Comparison of ENCODE assay signal across 13 cellular contexts in the genomic region with DNA sequence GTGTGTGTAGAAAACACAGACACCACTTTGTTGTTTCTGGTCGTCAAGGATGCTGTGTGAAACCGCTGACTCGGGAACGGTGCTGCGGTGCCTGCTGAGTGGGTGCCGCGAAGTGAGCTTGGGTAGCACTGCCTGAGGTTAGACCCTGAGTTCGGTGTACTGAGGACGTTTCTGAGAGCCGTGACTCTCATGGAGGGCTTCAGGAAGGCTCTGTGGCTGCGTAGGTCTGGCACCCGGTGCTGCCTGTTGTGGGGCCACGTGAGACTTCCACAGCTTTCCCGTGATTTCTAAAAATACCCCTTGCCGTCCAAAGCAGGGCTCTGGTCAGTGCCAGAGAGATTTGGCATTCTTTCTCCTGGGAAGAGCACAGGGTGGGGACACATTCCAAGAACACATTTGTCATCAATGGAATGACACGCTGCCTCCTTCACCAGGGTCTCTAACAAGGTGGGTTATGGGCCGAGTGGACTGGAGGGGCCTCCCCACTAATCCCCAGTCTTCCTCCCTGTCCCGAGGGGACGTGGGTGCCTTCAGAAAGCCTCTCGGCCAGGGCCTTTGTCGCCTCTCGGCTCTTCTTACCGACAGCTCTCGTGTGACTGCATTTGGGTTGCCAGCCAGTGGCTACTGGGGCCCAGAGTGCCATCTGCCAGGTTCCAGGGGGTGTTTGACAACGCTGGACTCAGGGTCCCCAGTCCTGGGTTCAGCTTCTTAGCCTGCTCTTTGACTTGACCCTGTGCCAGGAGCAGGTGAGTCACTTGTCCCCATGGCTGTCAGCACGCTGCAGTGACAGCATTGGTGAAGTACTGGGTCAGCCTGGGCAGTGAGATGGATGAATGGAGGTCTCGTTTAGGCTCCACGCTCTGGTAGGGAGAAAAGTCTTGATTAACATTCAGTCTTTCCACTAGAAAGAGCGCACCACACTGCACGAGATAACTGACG.
DNase-seq lines count a peak whose midpoint lies in the region; ATAC-seq, FAIRE-seq and TF ChIP-seq lines count a peak whose summit lies in the region.
"Had no signal": no experiment of that assay in that cellular context is flagged by ENCODE, and none has a peak within 500 bp of the region (broad histone marks: within the 10 kb centered on the region; RNA-seq: fewer than 3 reads in every experiment).

No MANE protein-coding gene starts in this region.

- peaks cover 30% of the 10 kb centered on the region for H3K79me1 ChIP-seq in trophoblast cell (ENCODE audit: low read length)

- peak overlapping the region; percentile 0 for H2BK120ac ChIP-seq in trophoblast cell (ENCODE audit: insufficient read depth, low read length, poor library complexity)

- H3K4me1 ChIP-seq in A549 = peaks cover 73% of the 10 kb centered on the region
- peaks cover 48 to 55% of the 10 kb centered on the region in 2 experiments for H3K4me1 ChIP-seq in trophoblast cell (ENCODE audit: control insufficient read depth in 1 of 2, insufficient read depth in 2 of 2, low read length in 2 of 2)
- H3K4me1 ChIP-seq in thyroid gland = peaks cover 0 to 30% of the 10 kb centered on the region in 2 donors

- peak overlapping the region; percentile 16; the same call in 1 of the 3 replicates for H3K4me2 ChIP-seq in A549
- H3K4me2 ChIP-seq in trophoblast cell (ENCODE audit: low read length) = no peak overlapping the region

- H3K9ac ChIP-seq in trophoblast cell (ENCODE audit: low read length) = no peak overlapping the region

- peak overlapping the region; percentile 61 for H4K8ac ChIP-seq in trophoblast cell (ENCODE audit: low read depth, low read length)

- no peaks in the 10 kb centered on the region for H3K27me3 ChIP-seq in trophoblast cell (ENCODE audit: insufficient read depth, low read length)
- no peaks in the 10 kb centered on the region for H3K27me3 ChIP-seq in thyroid gland
- H3K27me3 ChIP-seq: breast epithelium had no signal

- no peak for TF ChIP-seq RAD21 in A549 (conservative IDR thresholded peaks at IDR 0.05 in 1 of 2, IDR thresholded peaks at IDR 0.05 in 1 of 2)

- no peak overlapping the region for H4K12ac ChIP-seq in trophoblast cell (ENCODE audit: low read depth, low read length)

- WGBS in A549 (ENCODE audit: missing lambda C conversion rate) = 81% methylated on average over 30 of the region's 31 CpGs
- no CpG with 5 or more reads among the region's 31 CpGs for WGBS in trophoblast cell (ENCODE audit: extremely low coverage, insufficient coverage, insufficient read length)
- 92 to 94% methylated on average over 22 to 31 of the region's 31 CpGs for WGBS in thyroid gland, 2 donors

- H3K4me3 ChIP-seq in A549 (no peak overlapping the region), trophoblast cell (ENCODE audit: low read depth, low read length) (no peak overlapping the region), thyroid gland (replicated peaks in 1 of 3) (no peak overlapping the region)
- H3K4me3 ChIP-seq: breast epithelium had no signal

- H2BK12ac ChIP-seq in trophoblast cell (ENCODE audit: low read length) = peak overlapping the region; percentile 2

- TF ChIP-seq CTCF in A549 (IDR thresholded peaks at IDR 0.05) = no peak
- TF ChIP-seq CTCF in RWPE1 (conservative IDR thresholded peaks at IDR 0.05; ENCODE audit: low read depth) = no peak
- no peak for TF ChIP-seq CTCF in thyroid gland (IDR thresholded peaks at IDR 0.05)

- H4K91ac ChIP-seq in trophoblast cell (ENCODE audit: low read depth, low read length) = peak overlapping the region; percentile 48

- no peak overlapping the region for H2AFZ ChIP-seq in trophoblast cell (ENCODE audit: insufficient read depth, low read length, poor library complexity)

- no peak for FAIRE-seq in A549 (lab: Jason Lieb, UNC)

- peak overlapping the region; percentile 23 for H2AK5ac ChIP-seq in trophoblast cell (ENCODE audit: low read length)

- H3K36me3 ChIP-seq in trophoblast cell (ENCODE audit: control insufficient read depth in 1 of 2, insufficient read depth in 2 of 2, low read length in 2 of 2) = peaks cover 9 to 14% of the 10 kb centered on the region in 2 experiments
- H3K36me3 ChIP-seq in thyroid gland = no peaks in the 10 kb centered on the region
- H3K36me3 ChIP-seq: breast epithelium had no signal

- no peak for ATAC-seq in A549
- no peak for ATAC-seq in HG02610 (IDR thresholded peaks at IDR 0.05; ENCODE audit: unreplicated experiment)
- ATAC-seq: left lobe of liver had no signal

- CTCF ChIA-PET in A549 (lab: Yijun Ruan, JAX) = interaction anchor here (0.7 to 4.4 kb wide), 5 partner anchors 13 to 28 kb away, joined by 3 to 25 read pairs (median 3); no protein-coding TSS in a partner anchor
- CTCF ChIA-PET in RWPE1 (lab: Yijun Ruan, JAX) = no interaction called here

- H3K14ac ChIP-seq in trophoblast cell (ENCODE audit: low read length) = peak overlapping the region; percentile 29

- peak overlapping the region; percentile 12 for H2BK5ac ChIP-seq in trophoblast cell (ENCODE audit: low read depth, low read length, poor library complexity)

- no peak for TF ChIP-seq EP300 in A549 (IDR thresholded peaks at IDR 0.05)

- intact Hi-C loops in cardiac septum (cut with DNase I) (loop anchor here (2.0 to 5.0 kb wide), 3 partner anchors 17 to 62 kb away; partner anchors contain the start of gene SYNJ2), thyroid gland (cut with DNase I) (no loop called here)

- H3K18ac ChIP-seq in trophoblast cell (ENCODE audit: low read length) = peak overlapping the region; percentile 10

- peaks cover 10% of the 10 kb centered on the region for H3K79me2 ChIP-seq in trophoblast cell (ENCODE audit: control insufficient read depth, insufficient read depth, low read length, poor library complexity)

- H3K4ac ChIP-seq in trophoblast cell (ENCODE audit: low read depth, low read length) = peak overlapping the region; percentile 35

- H3K9me3 ChIP-seq in A549 (no peaks in the 10 kb centered on the region), trophoblast cell (ENCODE audit: insufficient read depth, low read depth, low read length) (no peaks in the 10 kb centered on the region), thyroid gland (no peaks in the 10 kb centered on the region)
- H3K9me3 ChIP-seq: breast epithelium had no signal

- TF ChIP-seq POLR2A in A549 (IDR thresholded peaks at IDR 0.05; ENCODE audit: low read length) = no peak
- no peak for TF ChIP-seq POLR2A in thyroid gland (IDR thresholded peaks at IDR 0.05)

- H3K27ac ChIP-seq in A549 = peak overlapping the region; percentile 94 to 100
- peak overlapping the region; percentile 81 for H3K27ac ChIP-seq in RWPE1
- H3K27ac ChIP-seq in trophoblast cell (ENCODE audit: low read depth, low read length) = peak overlapping the region; percentile 75
- H3K27ac ChIP-seq in thyroid gland = no peak overlapping the region

- DNase-seq in A549 (ENCODE audit: low read depth in 1 of 2, low spot score in 1 of 2) (no peak), RWPE1 (ENCODE audit: low spot score) (no peak), cardiac septum (ENCODE audit: low spot score) (peak; percentile 82), trophoblast cell (peak in 1 of 2 donors; percentile 47), NAMALWA (ENCODE audit: low spot score) (no peak), AML-193 (lab: John Stamatoyannopoulos, UW) (no peak), thyroid gland (no peak)
- DNase-seq: activated T-cell treated with anti-CD3 and anti-CD28 coated beads for 4 hours, Kasumi-1, retina had no signal

- H3K23ac ChIP-seq in trophoblast cell (ENCODE audit: low read length) = no peak overlapping the region

- POLR2A ChIA-PET in A549 (lab: Yijun Ruan, JAX) (interaction anchor here (0.6 kb wide), 1 partner anchor 39 kb away, joined by 6 read pairs; no protein-coding TSS in a partner anchor), RWPE1 (lab: Yijun Ruan, JAX; ENCODE audit: low non-redundant PET) (no interaction called here)

TF ChIP-seq in A549, 52 proteins besides CTCF, POLR2A, EP300 and RAD21:
- TF ChIP-seq, protein P1, sequence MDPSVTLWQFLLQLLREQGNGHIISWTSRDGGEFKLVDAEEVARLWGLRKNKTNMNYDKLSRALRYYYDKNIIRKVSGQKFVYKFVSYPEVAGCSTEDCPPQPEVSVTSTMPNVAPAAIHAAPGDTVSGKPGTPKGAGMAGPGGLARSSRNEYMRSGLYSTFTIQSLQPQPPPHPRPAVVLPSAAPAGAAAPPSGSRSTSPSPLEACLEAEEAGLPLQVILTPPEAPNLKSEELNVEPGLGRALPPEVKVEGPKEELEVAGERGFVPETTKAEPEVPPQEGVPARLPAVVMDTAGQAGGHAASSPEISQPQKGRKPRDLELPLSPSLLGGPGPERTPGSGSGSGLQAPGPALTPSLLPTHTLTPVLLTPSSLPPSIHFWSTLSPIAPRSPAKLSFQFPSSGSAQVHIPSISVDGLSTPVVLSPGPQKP (IDR thresholded peaks at IDR 0.05; ENCODE audit: low read depth, low read length) = no peak
- TF ChIP-seq TP53 (CRISPR knock-in tag; IDR thresholded peaks at IDR 0.05) = no peak
- TF ChIP-seq MAFK (IDR thresholded peaks at IDR 0.05; ENCODE audit: partially characterized antibody) = peak; percentile 62
- no peak for TF ChIP-seq HOXB5 (CRISPR knock-in tag; IDR thresholded peaks at IDR 0.05)
TF ChIP-seq in A549: peak in this region for 1.

Comparison
In these comparisons a context has a peak if more than half of its experiments do, and no peak if none do; other contexts are left out.
1. H3K27ac ChIP-seq: peak in A549 (2 of 2), RWPE1 (single experiment) and trophoblast cell (single experiment); none in thyroid gland (0 of 3).